Comparison of ENCODE assay signal across 7 cellular contexts in the genomic region with DNA sequence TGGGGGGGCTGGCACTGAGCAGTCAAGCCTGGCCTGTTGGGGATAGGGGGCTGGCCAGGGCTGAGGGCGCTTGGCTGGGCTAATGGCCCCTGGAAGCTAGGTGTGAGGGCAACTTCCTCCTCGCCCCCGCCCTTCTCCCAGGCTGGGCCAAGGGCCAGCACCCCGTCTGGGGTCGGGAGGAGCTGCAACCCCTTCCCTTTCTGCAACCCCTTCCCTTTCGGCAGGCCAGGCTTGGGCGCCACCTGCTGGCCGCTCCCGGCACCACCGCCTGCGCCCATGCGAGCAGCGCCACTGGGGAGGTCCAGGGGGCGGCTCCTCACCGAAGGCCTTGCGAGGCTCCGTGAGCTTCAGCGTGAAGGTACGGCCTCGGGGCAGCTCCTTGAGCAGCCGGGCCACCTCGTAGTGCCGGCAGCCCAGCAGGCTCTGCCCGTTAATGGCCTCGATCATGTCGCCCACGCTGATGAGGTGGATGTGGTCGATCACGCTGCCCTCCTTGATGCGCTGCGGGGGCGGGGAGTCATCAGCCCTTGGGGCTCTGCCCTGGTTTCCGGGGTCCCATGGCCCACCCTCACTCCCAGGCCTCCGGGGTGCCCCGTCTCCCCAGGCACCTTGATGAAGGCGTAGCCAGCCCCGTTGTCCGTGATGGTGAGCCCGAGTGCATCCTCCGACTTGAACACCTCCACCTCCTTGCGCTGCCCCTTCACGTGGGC. TPM values are rescaled to one million over a fixed set of nuclear protein-coding genes. Genes with fewer than 3 reads are reported as not detected.
A peak's percentile ranks its signal among the peaks of the same experiment; 100 is the strongest.
DNase-seq lines count a peak whose midpoint lies in the region; ATAC-seq and TF ChIP-seq lines count a peak whose summit lies in the region.

No MANE protein-coding gene starts in this region.

- peaks cover 0 to 57% (median 0%) of the 10 kb centered on the region in 3 donors for H3K36me3 ChIP-seq in Peyer's patch
- peaks cover 0 to 75% (median 27%) of the 10 kb centered on the region in 9 donors for H3K36me3 ChIP-seq in heart right ventricle

- H3K4me1 ChIP-seq in Peyer's patch (peaks cover 0 to 15% (median 2%) of the 10 kb centered on the region in 4 donors), heart right ventricle (peaks cover 0 to 28% (median 14%) of the 10 kb centered on the region in 9 donors)

- peak; percentile 100 for TF ChIP-seq CTCF in GM13976 (IDR thresholded peaks at IDR 0.05; ENCODE audit: borderline replicate concordance, control extremely low read depth, extremely low read depth, insufficient read depth, missing control alignments)
- peak; percentile 69 to 91 (median 74) for TF ChIP-seq CTCF in Peyer's patch (IDR thresholded peaks at IDR 0.05)
- TF ChIP-seq CTCF in heart right ventricle (IDR thresholded peaks at IDR 0.05): peak; percentile 51 to 95 (median 71)

- in situ Hi-C loops in GM13976 (cut with MboI; ENCODE audit: low sequenced_read_pairs, unreplicated experiment): loop anchor here (25.0 kb wide), 1 partner anchor 293 kb away; no protein-coding TSS in a partner anchor

- no peak for TF ChIP-seq POLR2A in Peyer's patch (IDR thresholded peaks at IDR 0.05)

- 67 to 71% methylated on average over 42 of the region's 42 CpGs for WGBS in heart right ventricle, 2 donors

- H3K27ac ChIP-seq in Peyer's patch: peak overlapping the region in 1 of 4 donors; percentile 42
- no peak overlapping the region for H3K27ac ChIP-seq in heart right ventricle

- no peaks in the 10 kb centered on the region for H3K9me3 ChIP-seq in Peyer's patch
- H3K9me3 ChIP-seq in heart right ventricle: no peaks in the 10 kb centered on the region

- ATAC-seq in heart right ventricle (peak in 5 of 8 donors; percentile 20 to 45 (median 21)), GM19035 (IDR thresholded peaks at IDR 0.05; ENCODE audit: unreplicated experiment) (no peak)

- H3K27me3 ChIP-seq in Peyer's patch (no peaks in the 10 kb centered on the region), heart right ventricle (peaks cover 0 to 10% (median 6%) of the 10 kb centered on the region in 7 donors)

- peak; percentile 92 for DNase-seq in GM13976 (ENCODE audit: low spot score)
- DNase-seq in Peyer's patch: peak in 2 of 3 donors; percentile 53 to 79
- DNase-seq in activated gamma-delta T cell treated with Interleukin-2 at 50 U/mL for 16 hours: peak; percentile 68
- DNase-seq in heart right ventricle: peak in 1 of 2 donors; percentile 56
- DNase-seq in stimulated activated CD4-positive, alpha-beta T cell treated with anti-CD3 and anti-CD28 coated beads, Interleukin-12 subunit alpha, Interleukin-12 subunit beta, amount 100 ng/mL, for 48 hours (ENCODE audit: low read depth in 2 of 3, low spot score in 1 of 3): peak; percentile 48 to 75 (median 57)
- DNase-seq in kidney glomerular epithelial cell (lab: John Stamatoyannopoulos, UW): no peak

- H3K4me3 ChIP-seq in Peyer's patch: peak overlapping the region in 1 of 4 donors; percentile 2
- H3K4me3 ChIP-seq in heart right ventricle: no peak overlapping the region

- intact Hi-C loops in heart right ventricle (cut with DNase I): loop anchor here in 4 of 10 donors (10.0 kb wide), 2 partner anchors 335 to 345 kb away; a partner anchor contains a TSS

RNA-seq across cellular contexts. Expression of a gene that starts 5.0 kb away (rescaled TPM):
- total RNA-seq in Peyer's patch (not detected), heart right ventricle (under 1 TPM in 1 of 10 donors, not detected in 9; 0.17 TPM)
- polyA plus RNA-seq in heart right ventricle: under 1 TPM in 1 of 2 donors, not detected in 1; 0.16 TPM

RNA-seq across cellular contexts. Expression of a gene that starts 15.8 kb away (rescaled TPM):
- total RNA-seq in Peyer's patch (10 to 100 TPM; 45.8 to 68.5 (median 65.2) TPM), heart right ventricle (10 to 100 TPM; 41.6 to 51.5 (median 45.8) TPM)
- 10 to 100 TPM; 57.3 to 84.1 TPM for polyA plus RNA-seq in heart right ventricle

RNA-seq across cellular contexts. Expression of a gene that starts 38.1 kb away (rescaled TPM):
- total RNA-seq in Peyer's patch: 10 to 100 TPM; 34.5 to 60.2 (median 54.1) TPM
- 10 to 100 TPM; 40.3 to 99.0 (median 46.4) TPM for total RNA-seq in heart right ventricle
- polyA plus RNA-seq in heart right ventricle: 10 to 100 TPM; 23.6 to 44.2 TPM

RNA-seq across cellular contexts. Expression of a gene that starts 47.0 kb away (rescaled TPM):
- total RNA-seq in Peyer's patch (100 to 1,000 TPM in 1 of 4 donors, 10 to 100 TPM in 3; 13.1 to 140 (median 28.2) TPM), heart right ventricle (100 to 1,000 TPM in 9 of 10 donors, 10 to 100 TPM in 1; 85.2 to 176 (median 126) TPM)
- polyA plus RNA-seq in heart right ventricle: 100 to 1,000 TPM; 108 to 146 TPM

RNA-seq across cellular contexts. Expression of a gene that starts 49.3 kb away (rescaled TPM):
- total RNA-seq in Peyer's patch (100 to 1,000 TPM in 1 of 4 donors, 10 to 100 TPM in 3; 24.8 to 103 (median 78.7) TPM), heart right ventricle (10 to 100 TPM; 61.4 to 99.6 (median 73.1) TPM)
- polyA plus RNA-seq in heart right ventricle: 100 to 1,000 TPM in 1 of 2 donors, 10 to 100 TPM in 1; 88.7 to 194 TPM
